In genomic region chr2:182864949-182865348, GRCh38 we compare ENCODE assay signal across 13 cellular contexts. TPM values are rescaled to one million over a fixed set of nuclear protein-coding genes. Genes with fewer than 3 reads are reported as not detected.
DNase-seq lines count a peak whose midpoint lies in the region; ATAC-seq and TF ChIP-seq lines count a peak whose summit lies in the region.
"Had no signal": no experiment of that assay in that cellular context is flagged by ENCODE, and none has a peak within 500 bp of the region (broad histone marks: within the 10 kb centered on the region; RNA-seq: fewer than 3 reads in every experiment).

No MANE protein-coding gene starts in this region.

- H3K27me3 ChIP-seq in ascending aorta = no peaks in the 10 kb centered on the region
- no peaks in the 10 kb centered on the region for H3K27me3 ChIP-seq in hepatocyte
- H3K27me3 ChIP-seq in MG63 = no peaks in the 10 kb centered on the region
- H3K27me3 ChIP-seq: BE2C had no signal

- H3K4me1 Mint-ChIP-seq in osteocyte (ENCODE audit: unreplicated experiment) = peaks cover 54% of the 10 kb centered on the region

- H3K9me3 ChIP-seq in ascending aorta (no peaks in the 10 kb centered on the region), hepatocyte (ENCODE audit: low read depth) (no peaks in the 10 kb centered on the region), MG63 (no peaks in the 10 kb centered on the region)
- H3K9me3 ChIP-seq: BE2C had no signal

- peak overlapping the region; percentile 97 for H3K4me2 ChIP-seq in hepatocyte

- WGBS in hepatocyte (ENCODE audit: low lambda C conversion rate, missing lambda C conversion rate) = 77% methylated on average over 3 of the region's 3 CpGs

- no peaks in the 10 kb centered on the region for H3K79me2 ChIP-seq in hepatocyte

- peak overlapping the region; percentile 76 for H3K4me3 Mint-ChIP-seq in osteocyte (ENCODE audit: unreplicated experiment)

- no peaks in the 10 kb centered on the region for H4K20me1 ChIP-seq in hepatocyte (ENCODE audit: insufficient read depth, poor library complexity, severe bottlenecking)

- ATAC-seq in HG02588 (IDR thresholded peaks at IDR 0.05; ENCODE audit: unreplicated experiment) = no peak
- ATAC-seq: CD8-positive, alpha-beta T cell; GM23338 had no signal

- DNase-seq in ascending aorta (ENCODE audit: low spot score in 2 of 2) (no peak), hepatocyte (ENCODE audit: low spot score) (no peak), osteocyte (ENCODE audit: extremely low spot score, unreplicated experiment) (no peak), HK-2 (ENCODE audit: unreplicated experiment) (no peak), MG63 (no peak)
- DNase-seq in activated naive CD4-positive, alpha-beta T cell treated with anti-CD3 and anti-CD28 coated beads, Interleukin-2, amount 50 U/mL, for 16 hours = no peak
- DNase-seq: BE2C; CD8-positive, alpha-beta T cell; Kasumi-1; NCI-H187 treated with DMSO at 0.1 percent for 48 hours; SHP77 had no signal

- H3K27ac ChIP-seq in ascending aorta = peak overlapping the region; percentile 78 to 83
- no peak overlapping the region for H3K27ac ChIP-seq in hepatocyte

- peaks cover 15% of the 10 kb centered on the region for H3K27me3 Mint-ChIP-seq in osteocyte (ENCODE audit: unreplicated experiment)

- H3K36me3 ChIP-seq in ascending aorta (no peaks in the 10 kb centered on the region), hepatocyte (replicated peaks; ENCODE audit: insufficient read depth, low read depth) (no peaks in the 10 kb centered on the region), MG63 (no peaks in the 10 kb centered on the region)
- H3K36me3 ChIP-seq: BE2C had no signal

- no peaks in the 10 kb centered on the region for H3K9me3 Mint-ChIP-seq in osteocyte (ENCODE audit: unreplicated experiment)
- H3K9me3 Mint-ChIP-seq: CD8-positive, alpha-beta T cell; GM23338 had no signal

- H3K4me3 ChIP-seq in ascending aorta (peak overlapping the region; percentile 51 to 81), hepatocyte (no peak overlapping the region), MG63 (no peak overlapping the region)

- peaks cover 6% of the 10 kb centered on the region for H3K36me3 Mint-ChIP-seq in osteocyte (ENCODE audit: unreplicated experiment)
- H3K36me3 Mint-ChIP-seq: CD8-positive, alpha-beta T cell had no signal

- no peak overlapping the region for H3K27ac Mint-ChIP-seq in osteocyte (ENCODE audit: unreplicated experiment)
- H3K27ac Mint-ChIP-seq: CD8-positive, alpha-beta T cell; GM23338 had no signal

- no peak overlapping the region for H2AFZ ChIP-seq in hepatocyte

- H3K9me2 ChIP-seq in hepatocyte (replicated peaks; ENCODE audit: insufficient read depth) = no peaks in the 10 kb centered on the region

- TF ChIP-seq CTCF in ascending aorta (IDR thresholded peaks at IDR 0.05) = no peak
- no peak for TF ChIP-seq CTCF in hepatocyte (IDR thresholded peaks at IDR 0.05; ENCODE audit: poor library complexity)
- no peak for TF ChIP-seq CTCF in osteocyte (IDR thresholded peaks at IDR 0.05)

- intact Hi-C loops in ascending aorta (cut with DNase I) = loop anchor here (5.0 kb wide), 3 partner anchors 37 to 87 kb away; no protein-coding TSS in a partner anchor

- H3K4me1 ChIP-seq in ascending aorta = peaks cover 3 to 13% of the 10 kb centered on the region in 2 donors
- peaks cover 18% of the 10 kb centered on the region for H3K4me1 ChIP-seq in hepatocyte (ENCODE audit: insufficient read depth)
- H3K4me1 ChIP-seq: BE2C had no signal

RNA-seq across cellular contexts. Expression of gene FRZB, which starts 1.5 kb away (rescaled TPM):
- total RNA-seq in ascending aorta = 42.5 TPM
- 72.9 and 118 TPM in 2 replicates for total RNA-seq in hepatocyte
- 375 and 534 TPM in 2 replicates for polyA plus RNA-seq in hepatocyte
- 46.6 and 47.3 TPM in 2 replicates for total RNA-seq in osteocyte
- total RNA-seq in MG63 (2014; rRNA removed; shearing (Covaris generic); ENCODE audit: low replicate concordance) = not detected in 2 replicates
- total RNA-seq: CD8-positive, alpha-beta T cell had no signal

Comparison
In these comparisons a context has a peak if more than half of its experiments do, and no peak if none do; other contexts are left out.
1. H3K4me3 ChIP-seq: peak in ascending aorta (2 of 2); none in hepatocyte (single experiment) and MG63 (single experiment).
2. RNA of gene FRZB, which starts 1.5 kb away (total RNA-seq): 72.9 to 118 TPM in hepatocyte, 46.6 to 47.3 TPM in osteocyte and 42.5 TPM in ascending aorta (single experiment); not detected in MG63; every median in the first group is over 10 times any median in the second.